10 cellular contexts compared by ENCODE assay signal in genomic region chr7:116522247-116522646, GRCh38. TPM values are rescaled to one million over a fixed set of nuclear protein-coding genes. Genes with fewer than 3 reads are reported as not detected.
A peak's percentile ranks its signal among the peaks of the same experiment; 100 is the strongest.
DNase-seq lines count a peak whose midpoint lies in the region; ATAC-seq and TF ChIP-seq lines count a peak whose summit lies in the region.
"Had no signal": no experiment of that assay in that cellular context is flagged by ENCODE, and none has a peak within 500 bp of the region (broad histone marks: within the 10 kb centered on the region; RNA-seq: fewer than 3 reads in every experiment).

No MANE protein-coding gene starts in this region.

- no peak for TF ChIP-seq POLR2A in upper lobe of left lung (IDR thresholded peaks at IDR 0.05)

- DNase-seq in DMS53 (lab: John Stamatoyannopoulos, UW) (peak; percentile 7), DMS53 treated with DMSO at 0.1 percent for 48 hours (lab: John Stamatoyannopoulos, UW; ENCODE audit: unreplicated experiment) (no peak), astrocyte of the hippocampus (ENCODE audit: low read depth, low spot score) (peak; percentile 93), upper lobe of left lung (no peak), NCI-H2171 (lab: John Stamatoyannopoulos, UW) (no peak)
- DNase-seq in central memory CD4-positive, alpha-beta T cell = no peak
- DNase-seq: NCI-H2171 treated with DMSO at 0.1 percent for 48 hours had no signal

- H3K27me3 ChIP-seq in iPS-18a (ENCODE audit: control insufficient read depth, insufficient read depth, low read length) (peaks cover 36% of the 10 kb centered on the region), upper lobe of left lung (peaks cover 0 to 3% (median 0%) of the 10 kb centered on the region in 4 donors)

- H3K9ac ChIP-seq in iPS-18a (ENCODE audit: low read length) = no peak overlapping the region

- peak in 2 of 4 donors; percentile 11 to 66 for TF ChIP-seq EP300 in upper lobe of left lung (IDR thresholded peaks at IDR 0.05)

- H3K9me3 ChIP-seq in iPS-18a (ENCODE audit: control insufficient read depth, low read depth, low read length) = no peaks in the 10 kb centered on the region
- no peaks in the 10 kb centered on the region for H3K9me3 ChIP-seq in upper lobe of left lung

- no peak for TF ChIP-seq CTCF in upper lobe of left lung (IDR thresholded peaks at IDR 0.05)

- H3K4me3 ChIP-seq in iPS-18a (ENCODE audit: low read length) = peak overlapping the region; percentile 27
- no peak overlapping the region for H3K4me3 ChIP-seq in upper lobe of left lung

- H3K36me3 ChIP-seq in iPS-18a (ENCODE audit: control insufficient read depth, low read depth, low read length) (no peaks in the 10 kb centered on the region), upper lobe of left lung (no peaks in the 10 kb centered on the region)

- H3K4me1 ChIP-seq in iPS-18a (ENCODE audit: control insufficient read depth, low read depth, low read length) (peaks cover 30% of the 10 kb centered on the region), upper lobe of left lung (peaks cover 6 to 31% (median 22%) of the 10 kb centered on the region in 4 donors)

- WGBS in upper lobe of left lung, 2 donors = 42 to 55% methylated on average over 5 of the region's 5 CpGs

- ATAC-seq in upper lobe of left lung (ENCODE audit: low FRiP score in 2 of 2) = no peak
- no peak for ATAC-seq in HG03095 (IDR thresholded peaks at IDR 0.05; ENCODE audit: unreplicated experiment)

- no peak overlapping the region for H3K27ac ChIP-seq in iPS-18a (ENCODE audit: low read length)
- peak overlapping the region; percentile 8 to 97 (median 64) for H3K27ac ChIP-seq in upper lobe of left lung
- H3K27ac ChIP-seq: 22Rv1 had no signal

RNA-seq across cellular contexts. Expression of gene CAV1, which starts 2.6 kb away (rescaled TPM):
- 100 to 1,000 TPM; 207 to 951 (median 552) TPM for total RNA-seq in upper lobe of left lung

RNA-seq across cellular contexts. Expression of gene CAV2, which starts 22.7 kb away (rescaled TPM):
- total RNA-seq in upper lobe of left lung = 100 to 1,000 TPM in 5 of 6 donors, 10 to 100 TPM in 1; 56.6 to 385 (median 183) TPM

Comparison
In these comparisons a context has a peak if more than half of its experiments do, and no peak if none do; other contexts are left out.
1. DNase-seq: peak in DMS53 (single experiment) and astrocyte of the hippocampus (single experiment); none in DMS53 treated with DMSO at 0.1 percent for 48 hours (single experiment), upper lobe of left lung (0 of 2), central memory CD4-positive, alpha-beta T cell (single experiment) and NCI-H2171 (single experiment).